In the genomic region with DNA sequence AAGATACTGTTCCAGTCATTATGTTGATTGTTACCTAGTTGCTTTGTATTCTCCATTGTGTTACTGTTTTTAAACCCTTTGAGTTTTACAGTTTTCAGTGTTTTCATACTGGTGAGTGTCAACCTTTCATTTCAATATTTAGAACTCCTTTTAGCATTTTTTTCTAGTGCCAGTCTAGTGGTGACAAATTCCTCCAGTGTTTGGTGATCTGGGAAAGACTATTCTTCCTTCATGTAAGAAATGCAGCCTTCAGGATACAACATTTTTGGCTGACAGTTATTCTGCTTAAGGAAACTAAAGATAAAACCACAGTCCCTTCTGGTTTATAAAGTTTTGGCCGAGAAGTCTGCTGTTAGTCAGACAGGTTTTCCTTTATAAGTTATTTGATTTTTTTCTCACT, we compare ENCODE assay signal across 7 cellular contexts.
"Had no signal": no experiment of that assay in that cellular context is flagged by ENCODE, and none has a peak within 500 bp of the region (broad histone marks: within the 10 kb centered on the region; RNA-seq: fewer than 3 reads in every experiment).

No MANE protein-coding gene starts in this region.

- H3K9ac ChIP-seq: KMS-11 had no signal

- FAIRE-seq: HTR-8/SVneo, K562 had no signal

- ATAC-seq: K562 had no signal

- H3K4me2 ChIP-seq: KMS-11 had no signal

- H3K4me3 ChIP-seq: K562 had no signal

- H3K27ac ChIP-seq: HL-60, KMS-11 had no signal

- DNase-seq: IMR-90, KBM-7, KG1 had no signal
